Comparison of ENCODE assay signal across 9 cellular contexts in the genomic region with DNA sequence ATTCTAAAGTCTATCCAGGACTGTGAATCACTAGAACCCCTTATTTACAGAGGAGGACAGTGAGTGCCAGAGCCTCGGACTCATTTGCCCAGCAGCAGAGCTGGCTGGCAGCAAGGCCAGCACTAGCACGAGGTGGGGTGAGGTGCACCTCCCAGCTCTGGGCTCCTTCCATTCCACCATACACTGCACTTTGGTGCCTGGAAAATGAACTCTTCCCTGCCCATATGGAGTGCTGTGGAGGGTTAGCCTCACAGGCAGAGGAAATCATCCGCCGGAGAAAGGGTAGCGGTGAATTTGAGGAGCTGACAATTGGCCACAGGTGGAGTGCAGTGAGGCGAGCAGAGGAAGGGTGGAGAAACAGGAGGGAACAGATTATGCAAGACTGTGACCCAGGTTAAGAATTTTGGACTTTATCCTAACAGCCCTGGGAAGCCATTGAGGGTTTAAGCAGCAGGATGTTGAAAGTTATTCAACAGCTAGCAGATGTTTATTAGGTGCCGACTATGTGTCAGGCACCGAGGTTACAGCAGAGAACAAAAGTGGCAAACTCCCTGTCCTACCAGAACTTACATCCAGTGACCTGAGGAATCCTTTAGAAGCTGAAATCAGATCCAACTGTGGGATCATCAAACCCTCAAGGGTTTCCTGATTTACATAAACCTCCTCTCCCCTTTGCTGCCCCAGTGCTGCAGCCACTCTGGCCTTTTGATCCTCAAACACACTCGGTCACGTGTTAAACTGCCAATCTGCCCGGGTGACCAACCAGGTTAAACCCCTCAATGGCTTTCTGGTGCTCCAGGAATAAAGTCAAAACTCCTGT. TPM values are rescaled to one million over a fixed set of nuclear protein-coding genes. Genes with fewer than 3 reads are reported as not detected.
DNase-seq lines count a peak whose midpoint lies in the region; ATAC-seq and TF ChIP-seq lines count a peak whose summit lies in the region.
"Had no signal": no experiment of that assay in that cellular context is flagged by ENCODE, and none has a peak within 500 bp of the region (broad histone marks: within the 10 kb centered on the region; RNA-seq: fewer than 3 reads in every experiment).

No MANE protein-coding gene starts in this region.

- peak overlapping the region; percentile 87 for H3K4me2 ChIP-seq in BLaER1

- H3K9me3 ChIP-seq in BLaER1 (no peaks in the 10 kb centered on the region), Peyer's patch (no peaks in the 10 kb centered on the region), aorta (ENCODE audit: control insufficient read depth, low read length) (no peaks in the 10 kb centered on the region)

- H3K9ac ChIP-seq in BLaER1: peak overlapping the region; percentile 23; the same call in 1 of the 2 replicates

- ATAC-seq in naive B cell (ENCODE audit: low read depth in 2 of 2) (peak in 1 of 2 donors; percentile 21), aorta (ENCODE audit: low FRiP score) (no peak), GM19035 (IDR thresholded peaks at IDR 0.05; ENCODE audit: unreplicated experiment) (no peak), GM19397 (IDR thresholded peaks at IDR 0.05; ENCODE audit: unreplicated experiment) (no peak)

- TF ChIP-seq POLR2A in Peyer's patch (IDR thresholded peaks at IDR 0.05): no peak

- no peaks in the 10 kb centered on the region for H3K27me3 Mint-ChIP-seq in naive B cell

- no peaks in the 10 kb centered on the region for H3K9me3 Mint-ChIP-seq in naive B cell
- H3K9me3 Mint-ChIP-seq: immature natural killer cell had no signal

- peaks cover 67 to 90% (median 88%) of the 10 kb centered on the region in 3 donors for H3K4me1 Mint-ChIP-seq in naive B cell

- peaks cover 99% of the 10 kb centered on the region for H4K20me1 ChIP-seq in BLaER1

- intact Hi-C loops in aorta (cut with DNase I): no loop called here

- H3K36me3 Mint-ChIP-seq in naive B cell: peaks cover 0 to 4% of the 10 kb centered on the region in 2 donors

- H3K36me3 ChIP-seq in BLaER1: peaks cover 19% of the 10 kb centered on the region; the same call in 1 of the 2 replicates
- H3K36me3 ChIP-seq in Peyer's patch: peaks cover 0 to 6% (median 0%) of the 10 kb centered on the region in 3 donors
- no peaks in the 10 kb centered on the region for H3K36me3 ChIP-seq in aorta (ENCODE audit: control insufficient read depth in 1 of 2, insufficient read depth in 2 of 2, low read length in 1 of 2)

- H3K27me3 ChIP-seq in BLaER1: no peaks in the 10 kb centered on the region
- H3K27me3 ChIP-seq in Peyer's patch: no peaks in the 10 kb centered on the region
- no peaks in the 10 kb centered on the region for H3K27me3 ChIP-seq in aorta (ENCODE audit: control insufficient read depth in 1 of 2, insufficient read depth in 2 of 2, low read length in 1 of 2)

- H3K4me1 ChIP-seq in BLaER1: peaks cover 68% of the 10 kb centered on the region
- peaks cover 8 to 73% (median 31%) of the 10 kb centered on the region in 4 donors for H3K4me1 ChIP-seq in Peyer's patch
- peaks cover 0 to 6% of the 10 kb centered on the region in 2 donors for H3K4me1 ChIP-seq in aorta (ENCODE audit: control insufficient read depth in 1 of 2, insufficient read depth in 2 of 2, low read length in 2 of 2)

- WGBS in aorta, 2 donors: 55 to 59% methylated on average over 11 of the region's 11 CpGs

- peak in 1 of 6 experiments; percentile 29 for TF ChIP-seq CTCF in Peyer's patch (IDR thresholded peaks at IDR 0.05)

- DNase-seq in Peyer's patch (peak in 1 of 3 donors; percentile 58), fibroblast of gingiva (ENCODE audit: low read depth) (peak; percentile 40), naive B cell (no peak), aorta (no peak), hippocampal formation (lab: John Stamatoyannopoulos, UW) (no peak)
- DNase-seq: immature natural killer cell had no signal

- H3K27ac ChIP-seq in BLaER1 (peak overlapping the region; percentile 49; the same call in 1 of the 2 replicates), Peyer's patch (peak overlapping the region; percentile 25 to 79 (median 67)), aorta (ENCODE audit: low read depth in 1 of 2, low read length in 2 of 2) (no peak overlapping the region)

- H3K4me3 ChIP-seq in BLaER1 (0 out of 2 replicates have a peak overlapping the region, but pooled peaks have one; percentile 2), Peyer's patch (peak overlapping the region in 1 of 4 donors; percentile 9), aorta (ENCODE audit: low read length in 2 of 2) (no peak overlapping the region)

- peak overlapping the region in 7 of 8 donors; percentile 8 to 70 (median 48) for H3K4me3 Mint-ChIP-seq in naive B cell

- peak overlapping the region in 4 of 6 donors; percentile 15 to 83 (median 50) for H3K27ac Mint-ChIP-seq in naive B cell

RNA-seq across cellular contexts. Expression of gene TRIM26, which starts 6.2 kb away (rescaled TPM):
- 100 to 1,000 TPM in 1 of 4 donors, 10 to 100 TPM in 3; 65.9 to 175 (median 90.5) TPM for total RNA-seq in Peyer's patch
- 10 to 100 TPM; 20.4 to 70.0 (median 48.2) TPM for polyA plus RNA-seq in naive B cell (ENCODE audit: low read depth in 6 of 6)
- total RNA-seq in aorta: 10 to 100 TPM; 35.1 to 36.5 TPM
- polyA plus RNA-seq in aorta: 10 to 100 TPM; 20.1 to 24.3 TPM

RNA-seq across cellular contexts. Expression of gene TRIM15, which starts 43.7 kb away (rescaled TPM):
- total RNA-seq in Peyer's patch: 100 to 1,000 TPM in 1 of 4 donors, 10 to 100 TPM in 3; 19.8 to 110 (median 81.0) TPM
- not detected for polyA plus RNA-seq in naive B cell (ENCODE audit: low read depth in 6 of 6)
- not detected for total RNA-seq in aorta
- polyA plus RNA-seq in aorta: 1 to 10 TPM; 1.6 to 7.0 TPM
- polyA plus RNA-seq: immature natural killer cell had no signal

RNA-seq across cellular contexts. Expression of gene TRIM10, which starts 46.0 kb away (rescaled TPM):
- 1 to 10 TPM; 2.5 to 7.4 (median 6.3) TPM for total RNA-seq in Peyer's patch
- polyA plus RNA-seq in naive B cell (ENCODE audit: low read depth in 6 of 6): under 1 TPM in 1 of 6 donors, not detected in 5; 0.18 TPM
- under 1 TPM in 1 of 2 donors, not detected in 1; 0.12 TPM for total RNA-seq in aorta
- under 1 TPM in 1 of 2 donors, not detected in 1; 0.13 TPM for polyA plus RNA-seq in aorta
- polyA plus RNA-seq: immature natural killer cell had no signal

Comparison
In these comparisons a context has a peak if more than half of its experiments do, and no peak if none do; other contexts are left out.
1. H3K27ac ChIP-seq: peak in BLaER1 (single experiment) and Peyer's patch (4 of 4); none in aorta (0 of 2).
2. RNA of gene TRIM15, which starts 43.7 kb away (total RNA-seq): 19.8 to 110 TPM in Peyer's patch; not detected in aorta; every median in the first group is over 10 times any median in the second.